In genomic region chr4:28948501-28948900, GRCh38 we compare ENCODE assay signal across 29 cellular contexts.
"Had no signal": no experiment of that assay in that cellular context is flagged by ENCODE, and none has a peak within 500 bp of the region (broad histone marks: within the 10 kb centered on the region; RNA-seq: fewer than 3 reads in every experiment).

No MANE protein-coding gene starts in this region.

- H3K36me3 Mint-ChIP-seq: activated CD8-positive, alpha-beta memory T cell treated with anti-CD3 and anti-CD28 coated beads, Interleukin-2, amount 10 ng/mL, durations not matched to agents 7 days and 5 days; activated naive CD4-positive, alpha-beta T cell treated with anti-CD3 and anti-CD28 coated beads, Interleukin-2, amount 50 U/mL, for 72 hours; brain; natural killer cell treated with Interleukin-12 subunit alpha and Interleukin-12 subunit beta and Interleukin-15 and Interleukin-18, amount 100 ng/mL, for 72 hours; stimulated activated effector memory CD8-positive, alpha-beta T cell treated with anti-CD3 and anti-CD28 coated beads, Interleukin-12 subunit alpha, Interleukin-12 subunit beta, amount 100 ng/mL, for 72 hours had no signal

- DNase-seq: activated CD4-positive, alpha-beta T cell treated with anti-CD3 and anti-CD28 coated beads for 36 hours; activated CD4-positive, CD25-positive, alpha-beta regulatory T cell; activated CD8-positive, alpha-beta memory T cell treated with anti-CD3 and anti-CD28 coated beads, Interleukin-2, amount 10 ng/mL, durations not matched to agents 7 days and 5 days; activated CD8-positive, alpha-beta T cell treated with anti-CD3 and anti-CD28 coated beads, Interleukin-2, amount 10 ng/mL, durations not matched to agents 7 days and 5 days; activated T-cell treated with anti-CD3 and anti-CD28 coated beads, Interleukin-2, amount 50 U/mL, for 48 hours; aorta; caudate nucleus; effector CD8-positive, alpha-beta T cell; left ventricle myocardium inferior; mesendoderm; mucosa of descending colon; posterior cingulate gyrus; right cardiac atrium; stimulated activated CD4-positive, alpha-beta T cell treated with anti-CD3 and anti-CD28 coated beads, Interleukin-12 subunit alpha, Interleukin-12 subunit beta, amount 100 ng/mL, for 4 hours; stimulated activated CD4-positive, alpha-beta T cell treated with anti-CD3 and anti-CD28 coated beads, Interleukin-4, amount 100 ng/mL, for 24 hours; substantia nigra; upper lobe of left lung had no signal

- H3K27ac Mint-ChIP-seq: activated CD4-positive, alpha-beta T cell treated with anti-CD3 and anti-CD28 coated beads for 36 hours; activated CD8-positive, alpha-beta memory T cell treated with anti-CD3 and anti-CD28 coated beads, Interleukin-2, amount 10 ng/mL, durations not matched to agents 7 days and 5 days; activated CD8-positive, alpha-beta T cell treated with anti-CD3 and anti-CD28 coated beads, Interleukin-2, amount 10 ng/mL, durations not matched to agents 7 days and 5 days; activated naive CD4-positive, alpha-beta T cell treated with anti-CD3 and anti-CD28 coated beads, Interleukin-2, amount 50 U/mL, for 72 hours; activated T-helper 2 cell treated with anti-CD3 and anti-CD28 coated beads, Interferon-gamma antibody, Interleukin-2, Interleukin-4, amounts not matched to agents 10 μg/mL and 5 μg/mL and 100 μg/mL, durations not matched to agents 14 hours and 24 hours and 36 hours; brain; dendritic cell treated with granulocyte-macrophage colony-stimulating factor and Interleukin-4, amounts not matched to agents 40 ng/mL and 50 ng/mL, for 4 days; natural killer cell treated with Interleukin-12 subunit alpha and Interleukin-12 subunit beta and Interleukin-15 and Interleukin-18, amount 100 ng/mL, for 72 hours; stimulated activated effector memory CD8-positive, alpha-beta T cell treated with anti-CD3 and anti-CD28 coated beads, Interleukin-12 subunit alpha, Interleukin-12 subunit beta, amount 100 ng/mL, for 72 hours; stimulated activated naive CD8-positive, alpha-beta T cell treated with anti-CD3 and anti-CD28 coated beads, Interleukin-15, Interleukin-2, amounts not matched to agents 100 ng/mL and 50 ng/mL, for 24 hours had no signal

- H3K4me3 Mint-ChIP-seq: activated CD4-positive, alpha-beta T cell treated with anti-CD3 and anti-CD28 coated beads for 36 hours; activated CD8-positive, alpha-beta memory T cell treated with anti-CD3 and anti-CD28 coated beads, Interleukin-2, amount 10 ng/mL, durations not matched to agents 7 days and 5 days; activated CD8-positive, alpha-beta T cell treated with anti-CD3 and anti-CD28 coated beads, Interleukin-2, amount 10 ng/mL, durations not matched to agents 7 days and 5 days; brain; dendritic cell treated with granulocyte-macrophage colony-stimulating factor and Interleukin-4, amounts not matched to agents 40 ng/mL and 50 ng/mL, for 4 days; natural killer cell treated with Interleukin-12 subunit alpha and Interleukin-12 subunit beta and Interleukin-15 and Interleukin-18, amount 100 ng/mL, for 72 hours; stimulated activated effector memory CD8-positive, alpha-beta T cell treated with anti-CD3 and anti-CD28 coated beads, Interleukin-12 subunit alpha, Interleukin-12 subunit beta, amount 100 ng/mL, for 72 hours; stimulated activated naive CD8-positive, alpha-beta T cell treated with anti-CD3 and anti-CD28 coated beads, Interleukin-15, Interleukin-2, amounts not matched to agents 100 ng/mL and 50 ng/mL, for 24 hours had no signal

- FAIRE-seq: endometrium, islet of Langerhans had no signal

- ATAC-seq: activated CD4-positive, alpha-beta T cell treated with anti-CD3 and anti-CD28 coated beads for 36 hours; activated CD8-positive, alpha-beta memory T cell treated with anti-CD3 and anti-CD28 coated beads, Interleukin-2, amount 10 ng/mL, durations not matched to agents 7 days and 5 days; activated CD8-positive, alpha-beta T cell treated with anti-CD3 and anti-CD28 coated beads, Interleukin-2, amount 10 ng/mL, durations not matched to agents 7 days and 5 days; activated naive CD4-positive, alpha-beta T cell treated with anti-CD3 and anti-CD28 coated beads, Interleukin-2, amount 50 U/mL, for 72 hours; foreskin keratinocyte; mucosa of descending colon; natural killer cell treated with Interleukin-12 subunit alpha and Interleukin-12 subunit beta and Interleukin-15 and Interleukin-18, amount 100 ng/mL, for 72 hours; right cardiac atrium; stimulated activated effector memory CD8-positive, alpha-beta T cell treated with anti-CD3 and anti-CD28 coated beads, Interleukin-12 subunit alpha, Interleukin-12 subunit beta, amount 100 ng/mL, for 72 hours had no signal

- H3K9me3 Mint-ChIP-seq: dendritic cell treated with granulocyte-macrophage colony-stimulating factor and Interleukin-4, amounts not matched to agents 40 ng/mL and 50 ng/mL, for 4 days had no signal

- H3K27me3 Mint-ChIP-seq: activated CD4-positive, alpha-beta T cell treated with anti-CD3 and anti-CD28 coated beads for 36 hours; activated CD8-positive, alpha-beta memory T cell treated with anti-CD3 and anti-CD28 coated beads, Interleukin-2, amount 10 ng/mL, durations not matched to agents 7 days and 5 days; dendritic cell treated with granulocyte-macrophage colony-stimulating factor and Interleukin-4, amounts not matched to agents 40 ng/mL and 50 ng/mL, for 4 days; natural killer cell treated with Interleukin-12 subunit alpha and Interleukin-12 subunit beta and Interleukin-15 and Interleukin-18, amount 100 ng/mL, for 72 hours; stimulated activated naive CD8-positive, alpha-beta T cell treated with anti-CD3 and anti-CD28 coated beads, Interleukin-15, Interleukin-2, amounts not matched to agents 100 ng/mL and 50 ng/mL, for 24 hours had no signal

- H3K4me1 ChIP-seq: foreskin keratinocyte, left ventricle myocardium inferior, upper lobe of left lung, vagina had no signal

- H3K4me3 ChIP-seq: left ventricle myocardium inferior, lung, mucosa of descending colon, upper lobe of left lung, vagina had no signal

- H3K27me3 ChIP-seq: foreskin keratinocyte, upper lobe of left lung, vagina had no signal

- H3K27ac ChIP-seq: foreskin keratinocyte, left ventricle myocardium inferior, upper lobe of left lung, vagina had no signal

- H3K36me3 ChIP-seq: left ventricle myocardium inferior, upper lobe of left lung, vagina had no signal

- H3K4me1 Mint-ChIP-seq: activated CD4-positive, alpha-beta T cell treated with anti-CD3 and anti-CD28 coated beads for 36 hours; activated CD8-positive, alpha-beta memory T cell treated with anti-CD3 and anti-CD28 coated beads, Interleukin-2, amount 10 ng/mL, durations not matched to agents 7 days and 5 days; brain; stimulated activated effector memory CD8-positive, alpha-beta T cell treated with anti-CD3 and anti-CD28 coated beads, Interleukin-12 subunit alpha, Interleukin-12 subunit beta, amount 100 ng/mL, for 72 hours had no signal

- H3K9me3 ChIP-seq: upper lobe of left lung, vagina had no signal
